Comparison of ENCODE assay signal across 18 cellular contexts in the genomic region with DNA sequence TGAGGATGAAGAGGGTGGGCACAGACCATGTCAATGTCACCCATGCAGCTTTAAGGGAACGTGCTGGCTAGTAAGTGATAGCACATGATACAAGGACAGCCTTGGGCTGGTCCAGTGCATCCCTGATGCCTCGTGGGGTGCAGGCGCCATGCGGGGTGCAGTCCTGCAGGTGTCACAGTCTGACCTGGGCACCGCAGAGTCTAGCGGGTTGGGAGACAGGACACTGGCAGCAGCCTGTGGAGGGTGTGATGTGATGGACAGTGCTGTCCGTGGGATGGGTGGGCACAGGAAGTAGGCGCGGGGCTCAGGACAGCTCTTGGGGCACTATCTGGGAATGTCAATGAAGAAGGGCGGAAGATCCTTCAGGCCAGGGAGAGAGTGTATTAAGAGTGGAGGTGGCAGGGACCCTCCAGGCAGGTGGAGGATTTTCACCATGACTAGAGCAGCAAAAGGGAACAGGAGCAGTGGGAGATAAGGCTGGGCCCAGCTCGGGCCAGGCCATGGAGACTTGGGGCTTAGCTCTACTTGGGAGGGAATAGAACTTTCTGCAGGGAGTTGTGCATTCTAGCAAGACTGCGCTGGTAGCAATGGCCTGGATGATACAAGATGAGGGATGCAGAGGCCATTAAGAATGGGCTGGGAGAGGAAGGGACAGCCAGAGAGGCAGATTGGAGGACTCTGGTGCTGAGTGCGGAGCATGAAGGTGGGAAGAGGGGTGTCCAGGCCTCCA.
DNase-seq lines count a peak whose midpoint lies in the region; ATAC-seq and TF ChIP-seq lines count a peak whose summit lies in the region.
"Had no signal": no experiment of that assay in that cellular context is flagged by ENCODE, and none has a peak within 500 bp of the region (broad histone marks: within the 10 kb centered on the region; RNA-seq: fewer than 3 reads in every experiment).

No MANE protein-coding gene starts in this region.

- no peaks in the 10 kb centered on the region for H3K27me3 Mint-ChIP-seq in activated CD8-positive, alpha-beta memory T cell treated with anti-CD3 and anti-CD28 coated beads, Interleukin-2, amount 10 ng/mL, durations not matched to agents 7 days and 5 days
- H3K27me3 Mint-ChIP-seq in natural killer cell treated with Interleukin-12 subunit alpha and Interleukin-12 subunit beta and Interleukin-15 and Interleukin-18, amount 100 ng/mL, for 72 hours, result no peaks in the 10 kb centered on the region
- no peaks in the 10 kb centered on the region for H3K27me3 Mint-ChIP-seq in natural killer cell (ENCODE audit: low read depth in 2 of 2)
- H3K27me3 Mint-ChIP-seq in activated CD4-positive, alpha-beta memory T cell treated with anti-CD3 and anti-CD28 coated beads, Interleukin-2, amount 10 ng/mL, durations not matched to agents 7 days and 5 days, result no peaks in the 10 kb centered on the region

- no peaks in the 10 kb centered on the region for H3K9me3 Mint-ChIP-seq in activated CD8-positive, alpha-beta memory T cell treated with anti-CD3 and anti-CD28 coated beads, Interleukin-2, amount 10 ng/mL, durations not matched to agents 7 days and 5 days (ENCODE audit: low read depth)
- no peaks in the 10 kb centered on the region for H3K9me3 Mint-ChIP-seq in natural killer cell treated with Interleukin-12 subunit alpha and Interleukin-12 subunit beta and Interleukin-15 and Interleukin-18, amount 100 ng/mL, for 72 hours
- H3K9me3 Mint-ChIP-seq in natural killer cell, result no peaks in the 10 kb centered on the region
- H3K9me3 Mint-ChIP-seq in activated CD4-positive, alpha-beta memory T cell treated with anti-CD3 and anti-CD28 coated beads, Interleukin-2, amount 10 ng/mL, durations not matched to agents 7 days and 5 days, result no peaks in the 10 kb centered on the region
- H3K9me3 Mint-ChIP-seq: CD4-positive, alpha-beta memory T cell had no signal

- no peak for ATAC-seq in activated CD8-positive, alpha-beta memory T cell treated with anti-CD3 and anti-CD28 coated beads, Interleukin-2, amount 10 ng/mL, durations not matched to agents 7 days and 5 days
- no peak for ATAC-seq in natural killer cell treated with Interleukin-12 subunit alpha and Interleukin-12 subunit beta and Interleukin-15 and Interleukin-18, amount 100 ng/mL, for 72 hours
- ATAC-seq in natural killer cell, result no peak
- ATAC-seq: PC-3 had no signal

- peak; percentile 29 for DNase-seq in activated CD8-positive, alpha-beta memory T cell treated with anti-CD3 and anti-CD28 coated beads, Interleukin-2, amount 50 U/mL, for 48 hours
- DNase-seq in activated CD8-positive, alpha-beta memory T cell treated with anti-CD3 and anti-CD28 coated beads, Interleukin-2, amount 10 ng/mL, durations not matched to agents 7 days and 5 days, result no peak
- peak; percentile 28 for DNase-seq in natural killer cell treated with Interleukin-12 subunit alpha and Interleukin-12 subunit beta and Interleukin-15 and Interleukin-18, amount 100 ng/mL, for 72 hours (ENCODE audit: low spot score)
- no peak for DNase-seq in natural killer cell
- DNase-seq in posterior vena cava (ENCODE audit: low spot score), result peak; percentile 65
- DNase-seq in activated CD4-positive, alpha-beta memory T cell treated with anti-CD3 and anti-CD28 coated beads, Interleukin-2, amount 10 ng/mL, durations not matched to agents 7 days and 5 days, result no peak
- DNase-seq in NCI-H146 treated with DMSO at 0.1 percent for 48 hours (lab: John Stamatoyannopoulos, UW; ENCODE audit: unreplicated experiment), result no peak
- DNase-seq in activated naive CD4-positive, alpha-beta T cell (lab: John Stamatoyannopoulos, UW), result no peak
- DNase-seq: Calu3; CD4-positive, alpha-beta memory T cell; DMS53; H7; MG63; NCI-H1092; NCI-H1694; NCI-H510A treated with DMSO at 0.1 percent for 48 hours; NCI-H82; PC-3 had no signal

- no peaks in the 10 kb centered on the region for H3K36me3 Mint-ChIP-seq in activated CD8-positive, alpha-beta memory T cell treated with anti-CD3 and anti-CD28 coated beads, Interleukin-2, amount 10 ng/mL, durations not matched to agents 7 days and 5 days
- no peaks in the 10 kb centered on the region for H3K36me3 Mint-ChIP-seq in natural killer cell treated with Interleukin-12 subunit alpha and Interleukin-12 subunit beta and Interleukin-15 and Interleukin-18, amount 100 ng/mL, for 72 hours
- no peaks in the 10 kb centered on the region for H3K36me3 Mint-ChIP-seq in natural killer cell
- H3K36me3 Mint-ChIP-seq in activated CD4-positive, alpha-beta memory T cell treated with anti-CD3 and anti-CD28 coated beads, Interleukin-2, amount 10 ng/mL, durations not matched to agents 7 days and 5 days (ENCODE audit: low read depth), result no peaks in the 10 kb centered on the region
- H3K36me3 Mint-ChIP-seq: CD4-positive, alpha-beta memory T cell had no signal

- POLR2A ChIA-PET in activated CD4-positive, alpha-beta memory T cell treated with anti-CD3 and anti-CD28 coated beads, Interleukin-2, amount 10 ng/mL, durations not matched to agents 7 days and 5 days (lab: Charles Lee), result no interaction called here

- H3K4me3 Mint-ChIP-seq in activated CD8-positive, alpha-beta memory T cell treated with anti-CD3 and anti-CD28 coated beads, Interleukin-2, amount 10 ng/mL, durations not matched to agents 7 days and 5 days, result no peak overlapping the region
- H3K4me3 Mint-ChIP-seq in natural killer cell treated with Interleukin-12 subunit alpha and Interleukin-12 subunit beta and Interleukin-15 and Interleukin-18, amount 100 ng/mL, for 72 hours, result no peak overlapping the region
- no peak overlapping the region for H3K4me3 Mint-ChIP-seq in natural killer cell
- H3K4me3 Mint-ChIP-seq in activated CD4-positive, alpha-beta memory T cell treated with anti-CD3 and anti-CD28 coated beads, Interleukin-2, amount 10 ng/mL, durations not matched to agents 7 days and 5 days, result no peak overlapping the region
- H3K4me3 Mint-ChIP-seq: CD4-positive, alpha-beta memory T cell had no signal

- no peak overlapping the region for H3K27ac Mint-ChIP-seq in activated CD8-positive, alpha-beta memory T cell treated with anti-CD3 and anti-CD28 coated beads, Interleukin-2, amount 10 ng/mL, durations not matched to agents 7 days and 5 days
- H3K27ac Mint-ChIP-seq in natural killer cell treated with Interleukin-12 subunit alpha and Interleukin-12 subunit beta and Interleukin-15 and Interleukin-18, amount 100 ng/mL, for 72 hours, result no peak overlapping the region
- no peak overlapping the region for H3K27ac Mint-ChIP-seq in natural killer cell
- H3K27ac Mint-ChIP-seq in activated CD4-positive, alpha-beta memory T cell treated with anti-CD3 and anti-CD28 coated beads, Interleukin-2, amount 10 ng/mL, durations not matched to agents 7 days and 5 days, result no peak overlapping the region
- H3K27ac Mint-ChIP-seq: CD4-positive, alpha-beta memory T cell had no signal

- no peak for TF ChIP-seq CTCF in natural killer cell (IDR thresholded peaks at IDR 0.05)

- intact Hi-C loops in natural killer cell (cut with micrococcal nuclease) (no loop called here), posterior vena cava (cut with DNase I) (no loop called here)

- no peaks in the 10 kb centered on the region for H3K4me1 Mint-ChIP-seq in activated CD8-positive, alpha-beta memory T cell treated with anti-CD3 and anti-CD28 coated beads, Interleukin-2, amount 10 ng/mL, durations not matched to agents 7 days and 5 days
- no peaks in the 10 kb centered on the region for H3K4me1 Mint-ChIP-seq in natural killer cell treated with Interleukin-12 subunit alpha and Interleukin-12 subunit beta and Interleukin-15 and Interleukin-18, amount 100 ng/mL, for 72 hours (ENCODE audit: low read depth in 2 of 2)
- H3K4me1 Mint-ChIP-seq in natural killer cell, result no peaks in the 10 kb centered on the region
- no peaks in the 10 kb centered on the region for H3K4me1 Mint-ChIP-seq in activated CD4-positive, alpha-beta memory T cell treated with anti-CD3 and anti-CD28 coated beads, Interleukin-2, amount 10 ng/mL, durations not matched to agents 7 days and 5 days
- H3K4me1 Mint-ChIP-seq: CD4-positive, alpha-beta memory T cell had no signal

- CTCF ChIA-PET in activated CD8-positive, alpha-beta memory T cell treated with anti-CD3 and anti-CD28 coated beads, Interleukin-2, amount 10 ng/mL, durations not matched to agents 7 days and 5 days (lab: Charles Lee), result interaction anchor here (0.8 to 3.4 kb wide), 4 partner anchors 9 to 289 kb away, joined by 3 to 15 read pairs (median 4); no protein-coding TSS in a partner anchor
- CTCF ChIA-PET in activated CD4-positive, alpha-beta memory T cell treated with anti-CD3 and anti-CD28 coated beads, Interleukin-2, amount 10 ng/mL, durations not matched to agents 7 days and 5 days (lab: Charles Lee), result interaction anchor here (1.2 to 1.4 kb wide), 2 partner anchors 9 to 278 kb away, joined by 4 to 6 read pairs; no protein-coding TSS in a partner anchor

Comparison
In these comparisons a context has a peak if more than half of its experiments do, and no peak if none do; other contexts are left out.
1. DNase-seq: peak in activated CD8-positive, alpha-beta memory T cell treated with anti-CD3 and anti-CD28 coated beads, Interleukin-2, amount 50 U/mL, for 48 hours (single experiment), natural killer cell treated with Interleukin-12 subunit alpha and Interleukin-12 subunit beta and Interleukin-15 and Interleukin-18, amount 100 ng/mL, for 72 hours (single experiment) and posterior vena cava (single experiment); none in activated CD8-positive, alpha-beta memory T cell treated with anti-CD3 and anti-CD28 coated beads, Interleukin-2, amount 10 ng/mL, durations not matched to agents 7 days and 5 days (single experiment), natural killer cell (single experiment), activated CD4-positive, alpha-beta memory T cell treated with anti-CD3 and anti-CD28 coated beads, Interleukin-2, amount 10 ng/mL, durations not matched to agents 7 days and 5 days (single experiment), NCI-H146 treated with DMSO at 0.1 percent for 48 hours (single experiment) and activated naive CD4-positive, alpha-beta T cell (0 of 4).